Comparison of ENCODE assay signal across 19 cellular contexts in genomic region chr6:31156647-31157046, GRCh38. TPM values are rescaled to one million over a fixed set of nuclear protein-coding genes. Genes with fewer than 3 reads are reported as not detected.
DNase-seq lines count a peak whose midpoint lies in the region; ATAC-seq, FAIRE-seq and TF ChIP-seq lines count a peak whose summit lies in the region.
"Had no signal": no experiment of that assay in that cellular context is flagged by ENCODE, and none has a peak within 500 bp of the region (broad histone marks: within the 10 kb centered on the region; RNA-seq: fewer than 3 reads in every experiment).

No MANE protein-coding gene starts in this region.

- H3K4me1 ChIP-seq in A549 (peaks cover 15% of the 10 kb centered on the region; the same call in 2 of the 3 replicates), endothelial cell of umbilical vein (ENCODE audit: control insufficient read depth, extremely low read depth, insufficient read depth, low read length) (peaks cover 12% of the 10 kb centered on the region), spleen (peaks cover 11 to 38% (median 25%) of the 10 kb centered on the region in 6 donors)
- peaks cover 18% of the 10 kb centered on the region for H3K4me1 ChIP-seq in CD8-positive, alpha-beta memory T cell (ENCODE audit: insufficient read depth, low read length)

- H3K4me1 Mint-ChIP-seq in CD8-positive, alpha-beta memory T cell: peaks cover 23 to 35% (median 33%) of the 10 kb centered on the region in 3 donors

- H4K20me1 ChIP-seq in SU-DHL-6 (ENCODE audit: low read depth, low read length) (peaks cover 3% of the 10 kb centered on the region; the same call in 1 of the 2 replicates), endothelial cell of umbilical vein (replicated peaks; ENCODE audit: control insufficient read depth, extremely low read depth, insufficient read depth, low read length) (no peaks in the 10 kb centered on the region)

- FAIRE-seq in A549 (lab: Jason Lieb, UNC) (no peak), endothelial cell of umbilical vein (lab: Jason Lieb, UNC) (no peak)
- FAIRE-seq: GM18507, urothelium cell line had no signal

- no peaks in the 10 kb centered on the region for H3K27me3 Mint-ChIP-seq in CD8-positive, alpha-beta memory T cell

- 89% methylated on average over 7 of the region's 7 CpGs for WGBS in A549 (ENCODE audit: missing lambda C conversion rate)
- WGBS in spleen, 5 donors: 94 to 99% (median 96%) methylated on average over 7 of the region's 7 CpGs

- no peaks in the 10 kb centered on the region for H3K9me3 Mint-ChIP-seq in CD8-positive, alpha-beta memory T cell
- H3K9me3 Mint-ChIP-seq: CD14-positive monocyte had no signal

- TSS peak; percentile 51 for BruUV-seq in endothelial cell of umbilical vein (replicated peaks; lab: Mats Ljungman, UMichigan)

- peak overlapping the region in 4 of 7 donors; percentile 25 to 90 (median 84) for H3K4me3 Mint-ChIP-seq in CD8-positive, alpha-beta memory T cell

- no peak for TF ChIP-seq EP300 in A549 (IDR thresholded peaks at IDR 0.05)

- TF ChIP-seq CTCF in A549 (IDR thresholded peaks at IDR 0.05) (no peak), SU-DHL-6 (IDR thresholded peaks at IDR 0.05; ENCODE audit: insufficient read depth, low read length, poor library complexity, severe bottlenecking) (no peak), endothelial cell of umbilical vein (IDR thresholded peaks at IDR 0.05; ENCODE audit: extremely low read depth in 1 of 2, insufficient read depth in 1 of 2, low read depth in 1 of 2, low read length in 2 of 2) (no peak), spleen (IDR thresholded peaks at IDR 0.05 in 8 of 11, conservative IDR thresholded peaks at IDR 0.05 in 3 of 11) (no peak), GM13976 (IDR thresholded peaks at IDR 0.05; ENCODE audit: borderline replicate concordance, control extremely low read depth, extremely low read depth, insufficient read depth, missing control alignments) (no peak)

- H2AFZ ChIP-seq in SU-DHL-6 (ENCODE audit: low read depth, low read length, severe bottlenecking) (no peak overlapping the region), endothelial cell of umbilical vein (ENCODE audit: low read depth, low read length) (no peak overlapping the region)

- no peaks in the 10 kb centered on the region for H3F3A ChIP-seq in SU-DHL-6 (ENCODE audit: insufficient read depth)

- no peak for ATAC-seq in A549

- peak overlapping the region in 2 of 8 donors; percentile 29 to 37 for H3K27ac Mint-ChIP-seq in CD8-positive, alpha-beta memory T cell

- peak overlapping the region; percentile 100; the same call in 2 of the 3 replicates for H3K4me2 ChIP-seq in A549
- H3K4me2 ChIP-seq in SU-DHL-6 (ENCODE audit: low read depth, low read length, poor library complexity, severe bottlenecking): peak overlapping the region; percentile 80
- H3K4me2 ChIP-seq in endothelial cell of umbilical vein (ENCODE audit: insufficient read depth, low read length): no peak overlapping the region

- no peaks in the 10 kb centered on the region for H3K9me1 ChIP-seq in endothelial cell of umbilical vein (replicated peaks; ENCODE audit: control insufficient read depth, extremely low read depth, insufficient read depth, low read length)

- intact Hi-C loops in endothelial cell of umbilical vein (cut with micrococcal nuclease): no loop called here
- intact Hi-C loops in spleen (cut with DNase I; ENCODE audit: low total_unique reads): no loop called here

- TF ChIP-seq POLR2A in A549 (IDR thresholded peaks at IDR 0.05; ENCODE audit: low read length) (no peak), endothelial cell of umbilical vein (IDR thresholded peaks at IDR 0.05; ENCODE audit: low read depth, low read length) (no peak), spleen (IDR thresholded peaks at IDR 0.05) (no peak)

- peaks cover 4% of the 10 kb centered on the region for H3K36me3 ChIP-seq in CD8-positive, alpha-beta memory T cell (ENCODE audit: insufficient read depth, low read length)
- H3K36me3 ChIP-seq in SU-DHL-6 (ENCODE audit: low read length) (peaks cover 9% of the 10 kb centered on the region; the same call in 1 of the 2 replicates), endothelial cell of umbilical vein (ENCODE audit: control insufficient read depth in 2 of 2, extremely low read depth in 1 of 2, insufficient read depth in 2 of 2, low read length in 2 of 2) (no peaks in the 10 kb centered on the region), spleen (peaks cover 0 to 44% (median 7%) of the 10 kb centered on the region in 6 donors)

- H3K79me2 ChIP-seq in SU-DHL-6 (ENCODE audit: insufficient read depth, low read length) (peaks cover 26% of the 10 kb centered on the region), endothelial cell of umbilical vein (ENCODE audit: control insufficient read depth, insufficient read depth, low read length) (peaks cover 15% of the 10 kb centered on the region)

- POLR2A ChIA-PET in A549 (lab: Yijun Ruan, JAX) (no interaction called here), endothelial cell of umbilical vein (lab: Charles Lee) (no interaction called here)
- POLR2A ChIA-PET in CD8-positive, alpha-beta memory T cell (lab: Charles Lee): no interaction called here

- in situ Hi-C loops in GM13976 (cut with MboI; ENCODE audit: low sequenced_read_pairs, unreplicated experiment): no loop called here

- no peak overlapping the region for H3K4me3 ChIP-seq in A549
- no peak overlapping the region for H3K4me3 ChIP-seq in CD8-positive, alpha-beta memory T cell (ENCODE audit: low read length)
- H3K4me3 ChIP-seq in SU-DHL-6 (ENCODE audit: insufficient read depth, low read length, poor library complexity, severe bottlenecking): peak overlapping the region; percentile 89
- no peak overlapping the region for H3K4me3 ChIP-seq in endothelial cell of umbilical vein (replicated peaks in 1 of 3; ENCODE audit: insufficient read depth in 1 of 3, low read depth in 1 of 3, low read length in 3 of 3)
- H3K4me3 ChIP-seq in spleen: no peak overlapping the region

- DNase-seq in A549 (ENCODE audit: low read depth in 1 of 2, low spot score in 1 of 2) (no peak), endothelial cell of umbilical vein (ENCODE audit: low read depth, low spot score) (no peak), NCI-H774 (lab: John Stamatoyannopoulos, UW) (no peak), NCI-H1105 treated with DMSO at 0.1 percent for 48 hours (lab: John Stamatoyannopoulos, UW) (no peak), spleen (no peak), GM13976 (ENCODE audit: low spot score) (no peak)
- no peak for DNase-seq in CD8-positive, alpha-beta memory T cell
- DNase-seq: activated CD4-positive, alpha-beta T cell treated with anti-CD3 and anti-CD28 coated beads, Interleukin-2, amount 50 U/mL, for 4 hours; GF-D8; KBM-7; NCI-H446 treated with DMSO at 0.1 percent for 48 hours; stimulated activated CD4-positive, alpha-beta T cell treated with anti-CD3 and anti-CD28 coated beads, Interleukin-4, amount 100 ng/mL, for 24 hours had no signal

- H3K9me3 ChIP-seq in A549 (no peaks in the 10 kb centered on the region), SU-DHL-6 (ENCODE audit: insufficient read depth, low read length) (no peaks in the 10 kb centered on the region), endothelial cell of umbilical vein (replicated peaks; ENCODE audit: control insufficient read depth, insufficient read depth, low read length) (no peaks in the 10 kb centered on the region), spleen (no peaks in the 10 kb centered on the region)
- no peaks in the 10 kb centered on the region for H3K9me3 ChIP-seq in CD8-positive, alpha-beta memory T cell (ENCODE audit: low read length)
- H3K9me3 ChIP-seq: right atrium auricular region had no signal

- H3K9ac ChIP-seq in SU-DHL-6 (ENCODE audit: low read length) (peak overlapping the region; percentile 76), endothelial cell of umbilical vein (replicated peaks; ENCODE audit: extremely low read depth, insufficient read depth, low read length) (no peak overlapping the region)

- peaks cover 3 to 35% (median 4%) of the 10 kb centered on the region in 3 donors for H3K36me3 Mint-ChIP-seq in CD8-positive, alpha-beta memory T cell

- TF ChIP-seq RAD21 in A549 (conservative IDR thresholded peaks at IDR 0.05 in 1 of 2, IDR thresholded peaks at IDR 0.05 in 1 of 2): no peak

- CTCF ChIA-PET in A549 (lab: Yijun Ruan, JAX): interaction anchor here (1.4 to 2.0 kb wide), 2 partner anchors 19 to 36 kb away, joined by 4 to 9 read pairs; partner anchors contain the start of gene PSORS1C2
- CTCF ChIA-PET in CD8-positive, alpha-beta memory T cell (lab: Charles Lee): no interaction called here
- CTCF ChIA-PET in endothelial cell of umbilical vein (lab: Charles Lee): no interaction called here

- no peaks in the 10 kb centered on the region for H3K9me2 ChIP-seq in SU-DHL-6 (replicated peaks; ENCODE audit: insufficient read depth, low read length)

- dilution Hi-C loops in endothelial cell of umbilical vein (cut with MboI; ENCODE audit: extremely low pct_ligation_motif_present, low sequenced_read_pairs): no loop called here

- H3K27me3 ChIP-seq in CD8-positive, alpha-beta memory T cell (ENCODE audit: insufficient read depth, low read length, poor library complexity, severe bottlenecking): no peaks in the 10 kb centered on the region
- H3K27me3 ChIP-seq in SU-DHL-6 (ENCODE audit: low read length): no peaks in the 10 kb centered on the region
- no peaks in the 10 kb centered on the region for H3K27me3 ChIP-seq in endothelial cell of umbilical vein (ENCODE audit: control insufficient read depth in 2 of 2, insufficient read depth in 2 of 2, low read length in 2 of 2)
- no peaks in the 10 kb centered on the region for H3K27me3 ChIP-seq in spleen (replicated peaks in 1 of 7)
- H3K27me3 ChIP-seq: right atrium auricular region had no signal

- H3K27ac ChIP-seq in A549 (no peak overlapping the region), SU-DHL-6 (ENCODE audit: low read depth, low read length) (no peak overlapping the region), endothelial cell of umbilical vein (ENCODE audit: insufficient read depth, low read depth, low read length) (no peak overlapping the region), spleen (no peak overlapping the region)
- no peak overlapping the region for H3K27ac ChIP-seq in CD8-positive, alpha-beta memory T cell (ENCODE audit: low read depth, low read length)

RNA-seq across cellular contexts. Expression of gene CCHCR1, which starts 1.0 kb away (rescaled TPM):
- polyA plus RNA-seq in A549 (2011; rRNA removed): 7.4 and 8.6 TPM in 2 replicates
- polyA plus RNA-seq in A549 (2012; cell fraction: cytosol; rRNA removed): 12.1 and 13.5 TPM in 2 replicates
- polyA plus RNA-seq in A549 (2012; cell fraction: nucleus; rRNA removed): 27.5 and 31.1 TPM in 2 replicates
- polyA plus RNA-seq in A549 (2017; fragmentation: RNase III; extraction: RNeasy Plus Mini Kit Qiagen cat#74134 plus additional on column Dnase treatment): 15.2 to 15.3 TPM (median 15.3 TPM) in 3 replicates
- 7.3 and 8.6 TPM in 2 replicates for polyA minus RNA-seq in A549 (2011; rRNA and poly(A)+ RNA removed)
- 10 to 100 TPM; 45.9 to 46.1 TPM for total RNA-seq in CD8-positive, alpha-beta memory T cell
- polyA plus RNA-seq in CD8-positive, alpha-beta memory T cell: 7.4 TPM
- 22.9 and 23.2 TPM in 2 replicates for total RNA-seq in endothelial cell of umbilical vein
- polyA plus RNA-seq in endothelial cell of umbilical vein: 12.0 and 12.8 TPM in 2 replicates
- 15.1 and 16.7 TPM in 2 replicates for polyA plus RNA-seq in endothelial cell of umbilical vein (2011; cell fraction: cytosol; rRNA removed)
- 46.6 and 48.1 TPM in 2 replicates for polyA plus RNA-seq in endothelial cell of umbilical vein (2011; cell fraction: nucleus; rRNA removed)
- 14.3 and 15.9 TPM in 2 replicates for polyA plus RNA-seq in endothelial cell of umbilical vein (2012)
- polyA minus RNA-seq in endothelial cell of umbilical vein: 11.4 and 12.8 TPM in 2 replicates
- 9.7 TPM for polyA minus RNA-seq in endothelial cell of umbilical vein (2011; cell fraction: cytosol; rRNA and poly(A)+ RNA removed)
- polyA minus RNA-seq in endothelial cell of umbilical vein (2011; cell fraction: nucleus; rRNA and poly(A)+ RNA removed): 11.2 and 15.5 TPM in 2 replicates
- total RNA-seq in spleen: 10 to 100 TPM in 6 of 7 donors, 1 to 10 TPM in 1; 7.7 to 22.5 (median 17.8) TPM
- 10 to 100 TPM; 11.1 to 15.2 (median 11.7) TPM for polyA plus RNA-seq in spleen

RNA-seq across cellular contexts. Expression of gene TCF19, which starts 1.7 kb away (rescaled TPM):
- polyA plus RNA-seq in A549 (2011; rRNA removed) (6.4 and 7.4 TPM in 2 replicates), A549 (2017; fragmentation: RNase III; extraction: RNeasy Plus Mini Kit Qiagen cat#74134 plus additional on column Dnase treatment) (10.1 to 11.2 TPM (median 10.8 TPM) in 3 replicates), endothelial cell of umbilical vein (13.9 and 14.5 TPM in 2 replicates), spleen (1 to 10 TPM; 6.2 to 9.8 (median 7.1) TPM)
- polyA plus RNA-seq in A549 (2012; cell fraction: cytosol; rRNA removed): 11.7 and 13.1 TPM in 2 replicates
- 14.1 and 15.0 TPM in 2 replicates for polyA plus RNA-seq in A549 (2012; cell fraction: nucleus; rRNA removed)
- 4.9 and 5.7 TPM in 2 replicates for polyA minus RNA-seq in A549 (2011; rRNA and poly(A)+ RNA removed)
- total RNA-seq in CD8-positive, alpha-beta memory T cell: 100 to 1,000 TPM; 102 to 103 TPM
- polyA plus RNA-seq in CD8-positive, alpha-beta memory T cell: 11.6 TPM
- total RNA-seq in endothelial cell of umbilical vein (28.0 and 31.7 TPM in 2 replicates), spleen (10 to 100 TPM in 4 of 7 donors, 1 to 10 TPM in 3; 6.6 to 12.6 (median 10.2) TPM)
- 17.9 and 18.4 TPM in 2 replicates for polyA plus RNA-seq in endothelial cell of umbilical vein (2011; cell fraction: cytosol; rRNA removed)
- 18.3 and 23.7 TPM in 2 replicates for polyA plus RNA-seq in endothelial cell of umbilical vein (2011; cell fraction: nucleus; rRNA removed)
- polyA plus RNA-seq in endothelial cell of umbilical vein (2012): 8.6 and 18.4 TPM in 2 replicates
- polyA minus RNA-seq in endothelial cell of umbilical vein: 10.4 and 12.6 TPM in 2 replicates
- 19.5 TPM for polyA minus RNA-seq in endothelial cell of umbilical vein (2011; cell fraction: cytosol; rRNA and poly(A)+ RNA removed)
- 5.6 and 6.6 TPM in 2 replicates for polyA minus RNA-seq in endothelial cell of umbilical vein (2011; cell fraction: nucleus; rRNA and poly(A)+ RNA removed)

RNA-seq across cellular contexts. Expression of gene POU5F1, which starts 13.8 kb away (rescaled TPM):
- polyA plus RNA-seq in A549 (2011; rRNA removed) (2.7 and 3.9 TPM in 2 replicates), A549 (2017; fragmentation: RNase III; extraction: RNeasy Plus Mini Kit Qiagen cat#74134 plus additional on column Dnase treatment) (2.7 to 3.5 TPM (median 2.8 TPM) in 3 replicates), endothelial cell of umbilical vein (0.63 and 0.94 TPM in 2 replicates), spleen (1 to 10 TPM; 1.2 to 3.2 (median 2.7) TPM)
- polyA plus RNA-seq in A549 (2012; cell fraction: cytosol; rRNA removed): 2.4 and 3.0 TPM in 2 replicates
- polyA plus RNA-seq in A549 (2012; cell fraction: nucleus; rRNA removed): 20.8 and 22.8 TPM in 2 replicates
- polyA minus RNA-seq in A549 (2011; rRNA and poly(A)+ RNA removed): 0.39 and 1.3 TPM in 2 replicates
- total RNA-seq in CD8-positive, alpha-beta memory T cell: not detected
- not detected for polyA plus RNA-seq in CD8-positive, alpha-beta memory T cell
- total RNA-seq in endothelial cell of umbilical vein (not detected in 2 replicates), spleen (1 to 10 TPM in 5 of 7 donors, under 1 TPM in 2; 0.57 to 3.7 (median 1.3) TPM)
- polyA plus RNA-seq in endothelial cell of umbilical vein (2011; cell fraction: cytosol; rRNA removed): 0.04 TPM in 1 of 2 replicates, not detected in the other
- polyA plus RNA-seq in endothelial cell of umbilical vein (2011; cell fraction: nucleus; rRNA removed): 0.24 TPM in 1 of 2 replicates, not detected in the other
- 0.22 and 0.33 TPM in 2 replicates for polyA plus RNA-seq in endothelial cell of umbilical vein (2012)
- polyA minus RNA-seq in endothelial cell of umbilical vein: 0.85 TPM in 1 of 2 replicates, not detected in the other
- polyA minus RNA-seq in endothelial cell of umbilical vein (2011; cell fraction: cytosol; rRNA and poly(A)+ RNA removed): not detected
- not detected in 2 replicates for polyA minus RNA-seq in endothelial cell of umbilical vein (2011; cell fraction: nucleus; rRNA and poly(A)+ RNA removed)
- total RNA-seq: right atrium auricular region had no signal
- polyA plus RNA-seq: CD14-positive monocyte had no signal

RNA-seq across cellular contexts. Expression of gene PSORS1C2, which starts 17.8 kb away (rescaled TPM):
- polyA plus RNA-seq in A549 (2011; rRNA removed) (not detected in 2 replicates), A549 (2017; fragmentation: RNase III; extraction: RNeasy Plus Mini Kit Qiagen cat#74134 plus additional on column Dnase treatment) (0.08 TPM in 1 of 3 replicates, not detected in the others), endothelial cell of umbilical vein (not detected in 2 replicates), spleen (not detected)
- polyA plus RNA-seq in A549 (2012; cell fraction: cytosol; rRNA removed): not detected in 2 replicates
- polyA plus RNA-seq in A549 (2012; cell fraction: nucleus; rRNA removed): 0.05 TPM in 1 of 2 replicates, not detected in the other
- not detected in 2 replicates for polyA minus RNA-seq in A549 (2011; rRNA and poly(A)+ RNA removed)
- not detected for total RNA-seq in CD8-positive, alpha-beta memory T cell
- polyA plus RNA-seq in CD8-positive, alpha-beta memory T cell: not detected
- total RNA-seq in endothelial cell of umbilical vein (not detected in 2 replicates), spleen (not detected)
- not detected in 2 replicates for polyA plus RNA-seq in endothelial cell of umbilical vein (2011; cell fraction: cytosol; rRNA removed)
- not detected in 2 replicates for polyA plus RNA-seq in endothelial cell of umbilical vein (2011; cell fraction: nucleus; rRNA removed)
- polyA plus RNA-seq in endothelial cell of umbilical vein (2012): not detected in 2 replicates
- polyA minus RNA-seq in endothelial cell of umbilical vein: not detected in 2 replicates
- polyA minus RNA-seq in endothelial cell of umbilical vein (2011; cell fraction: cytosol; rRNA and poly(A)+ RNA removed): not detected
- polyA minus RNA-seq in endothelial cell of umbilical vein (2011; cell fraction: nucleus; rRNA and poly(A)+ RNA removed): not detected in 2 replicates
- total RNA-seq: epithelial cell of proximal tubule, right atrium auricular region, RPMI7951 had no signal
- polyA plus RNA-seq: CD14-positive monocyte had no signal

RNA-seq across cellular contexts. Expression of gene CDSN, which starts 36.4 kb away (rescaled TPM):
- polyA plus RNA-seq in A549 (2011; rRNA removed) (not detected in 2 replicates), A549 (2017; fragmentation: RNase III; extraction: RNeasy Plus Mini Kit Qiagen cat#74134 plus additional on column Dnase treatment) (not detected in 3 replicates), endothelial cell of umbilical vein (0.03 TPM in 1 of 2 replicates, not detected in the other), spleen (not detected)
- not detected in 2 replicates for polyA plus RNA-seq in A549 (2012; cell fraction: cytosol; rRNA removed)
- not detected in 2 replicates for polyA plus RNA-seq in A549 (2012; cell fraction: nucleus; rRNA removed)
- not detected in 2 replicates for polyA minus RNA-seq in A549 (2011; rRNA and poly(A)+ RNA removed)
- total RNA-seq in CD8-positive, alpha-beta memory T cell: not detected
- polyA plus RNA-seq in CD8-positive, alpha-beta memory T cell: not detected
- total RNA-seq in endothelial cell of umbilical vein (not detected in 2 replicates), spleen (not detected)
- 0.03 TPM in 1 of 2 replicates, not detected in the other for polyA plus RNA-seq in endothelial cell of umbilical vein (2011; cell fraction: cytosol; rRNA removed)
- polyA plus RNA-seq in endothelial cell of umbilical vein (2011; cell fraction: nucleus; rRNA removed): not detected in 2 replicates
- not detected in 2 replicates for polyA plus RNA-seq in endothelial cell of umbilical vein (2012)
- not detected in 2 replicates for polyA minus RNA-seq in endothelial cell of umbilical vein
- polyA minus RNA-seq in endothelial cell of umbilical vein (2011; cell fraction: cytosol; rRNA and poly(A)+ RNA removed): not detected
- polyA minus RNA-seq in endothelial cell of umbilical vein (2011; cell fraction: nucleus; rRNA and poly(A)+ RNA removed): 0.24 TPM in 1 of 2 replicates, not detected in the other
- total RNA-seq: epithelial cell of proximal tubule, right atrium auricular region, RPMI7951 had no signal
- polyA plus RNA-seq: CD14-positive monocyte had no signal
